Comparison of ENCODE assay signal across 27 cellular contexts in genomic region chr6:41272591-41273175, GRCh38. TPM values are rescaled to one million over a fixed set of nuclear protein-coding genes. Genes with fewer than 3 reads are reported as not detected.
DNase-seq lines count a peak whose midpoint lies in the region; ATAC-seq and TF ChIP-seq lines count a peak whose summit lies in the region.
"Had no signal": no experiment of that assay in that cellular context is flagged by ENCODE, and none has a peak within 500 bp of the region (broad histone marks: within the 10 kb centered on the region; RNA-seq: fewer than 3 reads in every experiment).

No MANE protein-coding gene starts in this region.

- peak overlapping the region; percentile 42 for H3K27ac Mint-ChIP-seq in dendritic cell treated with granulocyte-macrophage colony-stimulating factor and Interleukin-4, amounts not matched to agents 40 ng/mL and 50 ng/mL, for 4 days
- peak overlapping the region; percentile 47 to 87 for H3K27ac Mint-ChIP-seq in natural killer cell
- H3K27ac Mint-ChIP-seq: CD4-positive, alpha-beta T cell had no signal

- H3K27me3 Mint-ChIP-seq in dendritic cell treated with granulocyte-macrophage colony-stimulating factor and Interleukin-4, amounts not matched to agents 40 ng/mL and 50 ng/mL, for 4 days = peaks cover 2% of the 10 kb centered on the region
- no peaks in the 10 kb centered on the region for H3K27me3 Mint-ChIP-seq in natural killer cell (ENCODE audit: low read depth in 2 of 2)
- H3K27me3 Mint-ChIP-seq: CD4-positive, alpha-beta T cell; IgD-negative memory B cell had no signal

- no peaks in the 10 kb centered on the region for H3K9me3 Mint-ChIP-seq in dendritic cell treated with granulocyte-macrophage colony-stimulating factor and Interleukin-4, amounts not matched to agents 40 ng/mL and 50 ng/mL, for 4 days
- no peaks in the 10 kb centered on the region for H3K9me3 Mint-ChIP-seq in natural killer cell
- H3K9me3 Mint-ChIP-seq: CD4-positive, alpha-beta T cell; IgD-negative memory B cell had no signal

- H3K4me1 Mint-ChIP-seq in dendritic cell treated with granulocyte-macrophage colony-stimulating factor and Interleukin-4, amounts not matched to agents 40 ng/mL and 50 ng/mL, for 4 days (ENCODE audit: low read depth) = peaks cover 68% of the 10 kb centered on the region
- H3K4me1 Mint-ChIP-seq in natural killer cell = peaks cover 14 to 26% of the 10 kb centered on the region in 2 donors

- no peaks in the 10 kb centered on the region for H3K79me2 ChIP-seq in GM23248 (ENCODE audit: insufficient read depth)

- no peak overlapping the region for H3K9ac ChIP-seq in GM23248

- ATAC-seq in natural killer cell (no peak), mucosa of descending colon (no peak)
- ATAC-seq: HCT116 had no signal

- 91% methylated on average over 4 of the region's 5 CpGs for WGBS in suprapubic skin
- WGBS in GM23248 (ENCODE audit: low coverage in 1 of 2, low lambda C conversion rate in 2 of 2, missing lambda C conversion rate in 2 of 2), 2 experiments = 67 to 74% methylated on average over 5 of the region's 5 CpGs

- in situ Hi-C loops in GM23248 (cut with MboI) = no loop called here

- no peak for TF ChIP-seq EP300 in suprapubic skin (IDR thresholded peaks at IDR 0.05)

- no peaks in the 10 kb centered on the region for H3K36me3 ChIP-seq in suprapubic skin
- no peaks in the 10 kb centered on the region for H3K36me3 ChIP-seq in GM23248 (ENCODE audit: low read depth)
- no peaks in the 10 kb centered on the region for H3K36me3 ChIP-seq in mucosa of descending colon (ENCODE audit: low read depth)
- H3K36me3 ChIP-seq: SJSA1 had no signal

- H3K27ac ChIP-seq in suprapubic skin (no peak overlapping the region), GM23248 (no peak overlapping the region)
- H3K27ac ChIP-seq: 22Rv1, SJSA1 had no signal

- H2AFZ ChIP-seq in GM23248 = no peak overlapping the region

- DNase-seq in activated CD8-positive, alpha-beta memory T cell treated with anti-CD3 and anti-CD28 coated beads for 24 hours = peak; percentile 41
- no peak for DNase-seq in activated CD8-positive, alpha-beta memory T cell treated with anti-CD3 and anti-CD28 coated beads, Interleukin-2, amount 50 U/mL, for 48 hours
- no peak for DNase-seq in natural killer cell
- no peak for DNase-seq in suprapubic skin (ENCODE audit: low spot score in 2 of 2)
- DNase-seq in GM23248 = no peak
- no peak for DNase-seq in dedifferentiated amniotic fluid mesenchymal stem cell (ENCODE audit: extremely low spot score)
- no peak for DNase-seq in mucosa of descending colon
- DNase-seq: ACHN; CD4-positive, alpha-beta T cell; DMS53; NCI-H1048; NCI-H1417; NCI-H1694; NCI-H2029 treated with DMSO at 0.1 percent for 48 hours; NCI-H2227 treated with DMSO at 0.1 percent for 48 hours; NCI-H526 treated with DMSO at 0.1 percent for 48 hours; RPMI8226 had no signal

- no peaks in the 10 kb centered on the region for H3K4me1 ChIP-seq in suprapubic skin
- H3K4me1 ChIP-seq in GM23248 (ENCODE audit: insufficient read depth) = no peaks in the 10 kb centered on the region
- H3K4me1 ChIP-seq in mucosa of descending colon (ENCODE audit: low read depth) = no peaks in the 10 kb centered on the region
- H3K4me1 ChIP-seq: SJSA1 had no signal

- no peak overlapping the region for H3K4me2 ChIP-seq in GM23248 (ENCODE audit: unreplicated experiment)

- TF ChIP-seq CTCF in natural killer cell (IDR thresholded peaks at IDR 0.05) (no peak), suprapubic skin (IDR thresholded peaks at IDR 0.05) (no peak), mucosa of descending colon (IDR thresholded peaks at IDR 0.05) (no peak)

- no peak for TF ChIP-seq POLR2A in suprapubic skin (IDR thresholded peaks at IDR 0.05)

- H3K27me3 ChIP-seq in suprapubic skin (peaks cover 16% of the 10 kb centered on the region), GM23248 (replicated peaks; ENCODE audit: insufficient read depth) (peaks cover 4% of the 10 kb centered on the region; the same call in 1 of the 2 replicates)

- no peak overlapping the region for H3K4me3 ChIP-seq in suprapubic skin
- H3K4me3 ChIP-seq in GM23248 = no peak overlapping the region
- H3K4me3 ChIP-seq in mucosa of descending colon = no peak overlapping the region
- H3K4me3 ChIP-seq: SJSA1 had no signal

- H3F3A ChIP-seq in GM23248 (ENCODE audit: insufficient read depth) = no peaks in the 10 kb centered on the region

- no peak overlapping the region for H3K4me3 Mint-ChIP-seq in dendritic cell treated with granulocyte-macrophage colony-stimulating factor and Interleukin-4, amounts not matched to agents 40 ng/mL and 50 ng/mL, for 4 days
- no peak overlapping the region for H3K4me3 Mint-ChIP-seq in natural killer cell
- H3K4me3 Mint-ChIP-seq: CD4-positive, alpha-beta T cell; IgD-negative memory B cell had no signal

- H4K20me1 ChIP-seq in GM23248 (ENCODE audit: insufficient read depth) = no peaks in the 10 kb centered on the region

- no peaks in the 10 kb centered on the region for H3K9me2 ChIP-seq in GM23248 (ENCODE audit: insufficient read depth)

- intact Hi-C loops in dendritic cell treated with granulocyte-macrophage colony-stimulating factor and Interleukin-4, amounts not matched to agents 40 ng/mL and 50 ng/mL, for 4 days (cut with micrococcal nuclease) = no loop called here
- intact Hi-C loops in natural killer cell (cut with micrococcal nuclease) (no loop called here), mucosa of descending colon (cut with DNase I, micrococcal nuclease) (no loop called here)

- H3K9me3 ChIP-seq in suprapubic skin (no peaks in the 10 kb centered on the region), GM23248 (ENCODE audit: low read depth) (no peaks in the 10 kb centered on the region), mucosa of descending colon (no peaks in the 10 kb centered on the region)
- H3K9me3 ChIP-seq: SJSA1 had no signal

- H3K36me3 Mint-ChIP-seq in dendritic cell treated with granulocyte-macrophage colony-stimulating factor and Interleukin-4, amounts not matched to agents 40 ng/mL and 50 ng/mL, for 4 days (ENCODE audit: low read depth) = no peaks in the 10 kb centered on the region
- H3K36me3 Mint-ChIP-seq in natural killer cell = no peaks in the 10 kb centered on the region
- H3K36me3 Mint-ChIP-seq: IgD-negative memory B cell had no signal

RNA-seq across cellular contexts. Expression of gene TREM1, which starts 13.8 kb away (rescaled TPM):
- total RNA-seq in natural killer cell = 10 to 100 TPM in 1 of 3 donors, 1 to 10 TPM in 2; 9.5 to 44.2 (median 9.8) TPM
- 1 to 10 TPM in 2 of 4 donors, not detected in 2; 1.0 to 2.2 TPM for total RNA-seq in suprapubic skin
- not detected in 2 replicates for total RNA-seq in GM23248 (2014; rRNA removed; shearing (Covaris generic))
- polyA plus RNA-seq in GM23248 (2016; fragmentation: Nextera tagmentation; extraction: Ambion mirVana) = not detected in 2 replicates
- total RNA-seq in mucosa of descending colon = 1 to 10 TPM in 2 of 3 donors, not detected in 1; 1.2 to 2.0 TPM
- total RNA-seq: Daoy, G401, SJSA1 had no signal

RNA-seq across cellular contexts. Expression of gene TREML4, which starts 44.5 kb away (rescaled TPM):
- total RNA-seq in natural killer cell = 1 to 10 TPM in 1 of 3 donors, under 1 TPM in 2; 0.21 to 2.1 (median 0.32) TPM
- not detected for total RNA-seq in suprapubic skin
- not detected in 2 replicates for total RNA-seq in GM23248 (2014; rRNA removed; shearing (Covaris generic))
- polyA plus RNA-seq in GM23248 (2016; fragmentation: Nextera tagmentation; extraction: Ambion mirVana) = not detected in 2 replicates
- not detected for total RNA-seq in mucosa of descending colon
- total RNA-seq: CD4-positive, alpha-beta T cell; Daoy; G401; NCI-H460; Right ventricle myocardium superior; SJSA1 had no signal
- polyA plus RNA-seq: BJ had no signal
